34 cellular contexts compared by ENCODE assay signal in the genomic region with DNA sequence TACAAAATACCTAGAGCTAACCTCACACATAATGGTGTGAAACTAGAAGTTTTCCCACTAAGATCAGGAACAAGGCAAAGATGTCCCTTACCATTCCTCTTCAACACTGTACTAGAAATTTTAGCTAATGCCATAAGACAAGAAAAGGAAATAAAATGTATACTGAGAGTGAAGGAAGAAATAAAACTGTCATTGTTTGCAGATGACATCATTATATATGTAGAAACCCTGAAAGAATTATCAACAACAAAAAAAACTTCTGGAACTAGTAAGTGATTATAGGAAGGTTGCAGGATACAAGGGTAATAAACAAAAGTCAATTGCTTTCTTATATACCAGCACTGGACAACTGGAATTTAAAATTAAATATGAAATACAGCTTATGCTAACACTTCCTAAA.
"Had no signal": no experiment of that assay in that cellular context is flagged by ENCODE, and none has a peak within 500 bp of the region (broad histone marks: within the 10 kb centered on the region; RNA-seq: fewer than 3 reads in every experiment).

No MANE protein-coding gene starts in this region.

- H3K36me3 ChIP-seq: MG63 had no signal

- DNase-seq: Kasumi-1, MG63, MM.1S, MV-4-11, NCI-H1048, NCI-H1092, NCI-H1092 treated with DMSO at 0.1 percent for 48 hours, NCI-H1105, NCI-H1105 treated with DMSO at 0.1 percent for 48 hours, NCI-H1417, NCI-H1417 treated with DMSO at 0.1 percent for 48 hours, NCI-H1436, NCI-H1436 treated with DMSO at 0.1 percent for 48 hours, NCI-H146, NCI-H1694, NCI-H1694 treated with DMSO at 0.1 percent for 48 hours, NCI-H187, NCI-H187 treated with DMSO at 0.1 percent for 48 hours, NCI-H1930, NCI-H2029, NCI-H2029 treated with DMSO at 0.1 percent for 48 hours, NCI-H2081, NCI-H2081 treated with DMSO at 0.1 percent for 48 hours, NCI-H2107, NCI-H2171, NCI-H2171 treated with DMSO at 0.1 percent for 48 hours, NCI-H2227 treated with DMSO at 0.1 percent for 48 hours, NCI-H226, NCI-H345, NCI-H446, NCI-H446 treated with DMSO at 0.1 percent for 48 hours, NCI-H510A, NCI-H510A treated with DMSO at 0.1 percent for 48 hours, NCI-H524 had no signal

- H3K4me3 ChIP-seq: MG63 had no signal

- H3K9me3 ChIP-seq: MG63 had no signal

- H3K27me3 ChIP-seq: MG63 had no signal
